ENCODE assay signal across 21 cellular contexts in the genomic region with DNA sequence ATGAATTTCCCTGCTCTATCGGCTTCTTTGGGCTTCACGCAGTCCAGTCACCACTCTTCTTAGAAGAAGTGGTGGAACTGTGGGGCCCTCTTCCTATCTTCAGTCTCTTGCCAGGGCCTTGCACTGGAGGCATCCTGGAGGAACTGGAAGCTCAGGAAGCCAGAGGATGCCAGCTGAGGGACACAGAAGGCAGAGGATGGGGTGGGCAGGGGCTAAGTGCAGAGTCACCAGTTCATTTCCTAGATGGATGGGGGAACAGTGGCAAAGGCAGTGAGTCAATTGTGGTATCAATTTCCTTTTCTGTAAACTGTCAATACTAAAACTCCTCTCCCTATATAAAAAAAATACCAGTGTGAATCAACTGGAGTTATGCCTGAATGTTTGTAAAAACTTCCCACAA.
DNase-seq lines count a peak whose midpoint lies in the region; ATAC-seq and TF ChIP-seq lines count a peak whose summit lies in the region.
"Had no signal": no experiment of that assay in that cellular context is flagged by ENCODE, and none has a peak within 500 bp of the region (broad histone marks: within the 10 kb centered on the region; RNA-seq: fewer than 3 reads in every experiment).

No MANE protein-coding gene starts in this region.

- TF ChIP-seq CTCF in lower lobe of right lung (IDR thresholded peaks at IDR 0.05), result no peak

- H3K27me3 ChIP-seq in lower lobe of right lung (ENCODE audit: low read depth), result no peaks in the 10 kb centered on the region
- H3K27me3 ChIP-seq: BLaER1, cardiac muscle cell, heart right ventricle, testis had no signal

- H3K4me3 Mint-ChIP-seq in activated CD4-positive, alpha-beta T cell treated with anti-CD3 and anti-CD28 coated beads, Interleukin-2, amount 10 ng/mL, durations not matched to agents 24 days and 14 days, result peak overlapping the region; percentile 50
- H3K4me3 Mint-ChIP-seq in T-helper 1 cell treated with Interleukin-12 subunit alpha and Interleukin-12 subunit beta and Interleukin-4 antibody, amounts not matched to agents 30 μg/mL and 1 μg/mL, for 36 hours, result no peak overlapping the region
- H3K4me3 Mint-ChIP-seq in activated naive CD8-positive, alpha-beta T cell, result peak overlapping the region; percentile 46

- H3K27me3 Mint-ChIP-seq in activated CD4-positive, alpha-beta T cell treated with anti-CD3 and anti-CD28 coated beads, Interleukin-2, amount 10 ng/mL, durations not matched to agents 24 days and 14 days, result no peaks in the 10 kb centered on the region
- H3K27me3 Mint-ChIP-seq in T-helper 1 cell treated with Interleukin-12 subunit alpha and Interleukin-12 subunit beta and Interleukin-4 antibody, amounts not matched to agents 30 μg/mL and 1 μg/mL, for 36 hours (ENCODE audit: low read depth), result no peaks in the 10 kb centered on the region
- no peaks in the 10 kb centered on the region for H3K27me3 Mint-ChIP-seq in activated naive CD8-positive, alpha-beta T cell

- intact Hi-C loops in activated CD4-positive, alpha-beta T cell treated with anti-CD3 and anti-CD28 coated beads, Interleukin-2, amount 10 ng/mL, durations not matched to agents 24 days and 14 days (cut with micrococcal nuclease), result loop anchor here (2.0 to 10.0 kb wide), 2 partner anchors 230 to 490 kb away; no protein-coding TSS in a partner anchor
- intact Hi-C loops in lower lobe of right lung (cut with DNase I), result no loop called here

- peaks cover 42% of the 10 kb centered on the region for H3K4me1 Mint-ChIP-seq in activated CD4-positive, alpha-beta T cell treated with anti-CD3 and anti-CD28 coated beads, Interleukin-2, amount 10 ng/mL, durations not matched to agents 24 days and 14 days
- H3K4me1 Mint-ChIP-seq in T-helper 1 cell treated with Interleukin-12 subunit alpha and Interleukin-12 subunit beta and Interleukin-4 antibody, amounts not matched to agents 30 μg/mL and 1 μg/mL, for 36 hours (ENCODE audit: low read depth), result peaks cover 40% of the 10 kb centered on the region
- H3K4me1 Mint-ChIP-seq in activated naive CD8-positive, alpha-beta T cell (ENCODE audit: low read depth), result peaks cover 51% of the 10 kb centered on the region

- no peaks in the 10 kb centered on the region for H3K9me3 ChIP-seq in lower lobe of right lung
- H3K9me3 ChIP-seq: BLaER1, heart right ventricle, testis had no signal

- H3K27ac ChIP-seq in lower lobe of right lung, result peak overlapping the region; percentile 46
- H3K27ac ChIP-seq: BLaER1, cardiac muscle cell, testis, VCaP had no signal

- H3K36me3 Mint-ChIP-seq in activated CD4-positive, alpha-beta T cell treated with anti-CD3 and anti-CD28 coated beads, Interleukin-2, amount 10 ng/mL, durations not matched to agents 24 days and 14 days (ENCODE audit: low read depth), result peaks cover 32% of the 10 kb centered on the region
- H3K36me3 Mint-ChIP-seq in T-helper 1 cell treated with Interleukin-12 subunit alpha and Interleukin-12 subunit beta and Interleukin-4 antibody, amounts not matched to agents 30 μg/mL and 1 μg/mL, for 36 hours (ENCODE audit: low read depth), result peaks cover 35% of the 10 kb centered on the region
- H3K36me3 Mint-ChIP-seq in activated naive CD8-positive, alpha-beta T cell, result peaks cover 21% of the 10 kb centered on the region

- ATAC-seq in lower lobe of right lung (no peak), HG03175 (IDR thresholded peaks at IDR 0.05; ENCODE audit: unreplicated experiment) (no peak), GM18870 (IDR thresholded peaks at IDR 0.05; ENCODE audit: unreplicated experiment) (no peak)
- ATAC-seq: heart right ventricle, Right ventricle myocardium inferior had no signal

- H3K4me3 ChIP-seq in lower lobe of right lung, result no peak overlapping the region
- H3K4me3 ChIP-seq: BLaER1, cardiac muscle cell, heart right ventricle, lung, testis had no signal

- peaks cover 9% of the 10 kb centered on the region for H3K36me3 ChIP-seq in lower lobe of right lung

- no peak for DNase-seq in activated CD4-positive, alpha-beta T cell treated with anti-CD3 and anti-CD28 coated beads, Interleukin-2, amount 10 ng/mL, durations not matched to agents 24 days and 14 days
- DNase-seq in activated CD4-positive, alpha-beta T cell treated with anti-CD3 and anti-CD28 coated beads, Interleukin-2, amount 50 U/mL, for 4 hours, result no peak
- DNase-seq in lower lobe of right lung, result no peak
- DNase-seq in effector CD8-positive, alpha-beta T cell (lab: John Stamatoyannopoulos, UW), result no peak
- DNase-seq: amniotic stem cell; heart right ventricle; Karpas-422; NCI-H1092; NCI-H2107; NCI-H526 treated with DMSO at 0.1 percent for 48 hours; stimulated activated CD4-positive, alpha-beta T cell treated with anti-CD3 and anti-CD28 coated beads, Interleukin-2, amount 100 ng/mL, for 48 hours; testis had no signal

- peak overlapping the region; percentile 74 for H3K27ac Mint-ChIP-seq in activated CD4-positive, alpha-beta T cell treated with anti-CD3 and anti-CD28 coated beads, Interleukin-2, amount 10 ng/mL, durations not matched to agents 24 days and 14 days
- H3K27ac Mint-ChIP-seq in T-helper 1 cell treated with Interleukin-12 subunit alpha and Interleukin-12 subunit beta and Interleukin-4 antibody, amounts not matched to agents 30 μg/mL and 1 μg/mL, for 36 hours, result peak overlapping the region; percentile 92
- H3K27ac Mint-ChIP-seq in activated naive CD8-positive, alpha-beta T cell, result peak overlapping the region; percentile 93

- no peaks in the 10 kb centered on the region for H3K9me3 Mint-ChIP-seq in activated CD4-positive, alpha-beta T cell treated with anti-CD3 and anti-CD28 coated beads, Interleukin-2, amount 10 ng/mL, durations not matched to agents 24 days and 14 days
- H3K9me3 Mint-ChIP-seq in T-helper 1 cell treated with Interleukin-12 subunit alpha and Interleukin-12 subunit beta and Interleukin-4 antibody, amounts not matched to agents 30 μg/mL and 1 μg/mL, for 36 hours, result no peaks in the 10 kb centered on the region
- H3K9me3 Mint-ChIP-seq in activated naive CD8-positive, alpha-beta T cell (ENCODE audit: low read depth), result no peaks in the 10 kb centered on the region

- peaks cover 5% of the 10 kb centered on the region for H3K4me1 ChIP-seq in lower lobe of right lung
- H3K4me1 ChIP-seq: testis had no signal
